ENCODE assay signal across 8 cellular contexts in the genomic region with DNA sequence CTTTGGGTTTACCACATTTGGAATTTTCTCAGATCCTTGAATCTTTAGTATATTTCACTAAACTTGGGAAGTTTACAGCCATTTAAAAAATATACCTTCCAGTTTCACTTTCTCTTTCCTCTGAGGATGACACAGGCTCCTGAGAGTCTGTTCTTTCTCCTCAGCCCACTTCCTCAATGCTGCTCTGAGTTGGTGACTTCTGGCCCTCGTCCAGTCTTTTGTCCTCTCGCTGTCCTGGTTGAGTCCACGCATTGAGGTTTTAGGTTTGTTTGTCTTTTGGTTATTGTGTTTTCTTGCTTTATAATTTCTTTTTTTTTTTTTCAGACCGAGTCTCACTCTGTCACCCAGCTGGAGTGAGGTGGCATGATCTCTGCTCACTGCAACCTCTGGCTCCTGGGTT. TPM values are rescaled to one million over a fixed set of nuclear protein-coding genes. Genes with fewer than 3 reads are reported as not detected.
A peak's percentile ranks its signal among the peaks of the same experiment; 100 is the strongest.
DNase-seq lines count a peak whose midpoint lies in the region; ATAC-seq, FAIRE-seq and TF ChIP-seq lines count a peak whose summit lies in the region.

No MANE protein-coding gene starts in this region.

- H3K4me3 ChIP-seq in K562: no peak overlapping the region

- FAIRE-seq in K562 (lab: Jason Lieb, UNC): no peak

- ATAC-seq in HG02588 (IDR thresholded peaks at IDR 0.05; ENCODE audit: unreplicated experiment) (peak; percentile 84), K562 (no peak), esophagus mucosa (no peak)

- no peak overlapping the region for H3K9ac ChIP-seq in K562 (ENCODE audit: insufficient read depth in 1 of 2, low read depth in 2 of 2, low read length in 2 of 2)

- intact Hi-C loops in K562 (cut with micrococcal nuclease): no loop called here

- no peaks in the 10 kb centered on the region for H3K9me1 ChIP-seq in K562 (ENCODE audit: control insufficient read depth, insufficient read depth, low read length)

- in situ Hi-C loops in K562 (cut with MboI): no loop called here

- no peak overlapping the region for H2AFZ ChIP-seq in K562 (ENCODE audit: low read depth, low read length)

- peak; percentile 70 for DNase-seq in activated effector memory CD4-positive, alpha-beta T cell treated with anti-CD3 and anti-CD28 coated beads, Interleukin-2, amount 50 U/mL, for 16 hours
- no peak for DNase-seq in activated effector memory CD4-positive, alpha-beta T cell treated with Interleukin-2 at 50 U/mL for 16 hours
- peak; percentile 26 for DNase-seq in NAMALWA (ENCODE audit: low spot score)
- no peak for DNase-seq in K562 (ENCODE audit: extremely low read depth in 1 of 4, low spot score in 3 of 4)
- peak; percentile 51 for DNase-seq in mucosa of gallbladder (ENCODE audit: low spot score)
- no peak for DNase-seq in DMS153 (lab: John Stamatoyannopoulos, UW)

- no peak overlapping the region for H3K27ac ChIP-seq in K562 (ENCODE audit: extremely low read depth, low read depth, low read length)

- H3K9me3 ChIP-seq in K562 (replicated peaks; ENCODE audit: control insufficient read depth, insufficient read depth, low read depth, low read length): no peaks in the 10 kb centered on the region

- no peak for TF ChIP-seq EP300 in K562 (IDR thresholded peaks at IDR 0.05; ENCODE audit: low read length)

- CTCF ChIA-PET in K562 (lab: Yijun Ruan, JAX; ENCODE audit: low intra/inter-chr PET ratio): no interaction called here

- TF ChIP-seq POLR2A in K562 (conservative IDR thresholded peaks at IDR 0.05): no peak

- H3K27me3 ChIP-seq in K562 (ENCODE audit: control insufficient read depth in 2 of 2, insufficient read depth in 2 of 2, low read length in 2 of 2): 0 out of 5 replicates have a peak, but pooled peaks cover 0 to 4% of the 10 kb centered on the region in 2 experiments

- no peaks in the 10 kb centered on the region for H4K20me1 ChIP-seq in K562 (replicated peaks; ENCODE audit: control insufficient read depth, insufficient read depth, low read length)

- no peaks in the 10 kb centered on the region for H3K79me2 ChIP-seq in K562 (ENCODE audit: control insufficient read depth, insufficient read depth, low read length)

- H3K4me1 ChIP-seq in K562 (replicated peaks in 1 of 2; ENCODE audit: control insufficient read depth in 2 of 2, insufficient read depth in 2 of 2, low read length in 2 of 2): no peaks in the 10 kb centered on the region

- POLR2A ChIA-PET in K562 (lab: Yijun Ruan, JAX): no interaction called here

- no peak overlapping the region for H3K4me2 ChIP-seq in K562 (ENCODE audit: insufficient read depth, low read length)

- H3K36me3 ChIP-seq in K562 (ENCODE audit: control insufficient read depth, insufficient read depth, low read length): no peaks in the 10 kb centered on the region

- no peak for TF ChIP-seq RAD21 in K562 (CRISPR knock-in tag; conservative IDR thresholded peaks at IDR 0.05 in 1 of 2, IDR thresholded peaks at IDR 0.05 in 1 of 2)

- TF ChIP-seq CTCF in K562 (IDR thresholded peaks at IDR 0.05 in 2 of 3, conservative IDR thresholded peaks at IDR 0.05 in 1 of 3; ENCODE audit: insufficient read depth in 2 of 3, low read depth in 1 of 3, low read length in 3 of 3): no peak

- 6% methylated on average over 4 of the region's 4 CpGs for WGBS in K562 (ENCODE audit: insufficient coverage, low coverage, missing lambda C conversion rate)

- BruUV-seq in K562 (replicated peaks; lab: Mats Ljungman, UMichigan): no TSS peak

TF ChIP-seq in K562, 482 proteins besides CTCF, POLR2A, EP300 and RAD21:
- TF ChIP-seq, protein P1, sequence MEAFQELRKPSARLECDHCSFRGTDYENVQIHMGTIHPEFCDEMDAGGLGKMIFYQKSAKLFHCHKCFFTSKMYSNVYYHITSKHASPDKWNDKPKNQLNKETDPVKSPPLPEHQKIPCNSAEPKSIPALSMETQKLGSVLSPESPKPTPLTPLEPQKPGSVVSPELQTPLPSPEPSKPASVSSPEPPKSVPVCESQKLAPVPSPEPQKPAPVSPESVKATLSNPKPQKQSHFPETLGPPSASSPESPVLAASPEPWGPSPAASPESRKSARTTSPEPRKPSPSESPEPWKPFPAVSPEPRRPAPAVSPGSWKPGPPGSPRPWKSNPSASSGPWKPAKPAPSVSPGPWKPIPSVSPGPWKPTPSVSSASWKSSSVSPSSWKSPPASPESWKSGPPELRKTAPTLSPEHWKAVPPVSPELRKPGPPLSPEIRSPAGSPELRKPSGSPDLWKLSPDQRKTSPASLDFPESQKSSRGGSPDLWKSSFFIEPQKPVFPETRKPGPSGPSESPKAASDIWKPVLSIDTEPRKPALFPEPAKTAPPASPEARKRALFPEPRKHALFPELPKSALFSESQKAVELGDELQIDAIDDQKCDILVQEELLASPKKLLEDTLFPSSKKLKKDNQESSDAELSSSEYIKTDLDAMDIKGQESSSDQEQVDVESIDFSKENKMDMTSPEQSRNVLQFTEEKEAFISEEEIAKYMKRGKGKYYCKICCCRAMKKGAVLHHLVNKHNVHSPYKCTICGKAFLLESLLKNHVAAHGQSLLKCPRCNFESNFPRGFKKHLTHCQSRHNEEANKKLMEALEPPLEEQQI (IDR thresholded peaks at IDR 0.05): no peak
- TF ChIP-seq, protein P2, sequence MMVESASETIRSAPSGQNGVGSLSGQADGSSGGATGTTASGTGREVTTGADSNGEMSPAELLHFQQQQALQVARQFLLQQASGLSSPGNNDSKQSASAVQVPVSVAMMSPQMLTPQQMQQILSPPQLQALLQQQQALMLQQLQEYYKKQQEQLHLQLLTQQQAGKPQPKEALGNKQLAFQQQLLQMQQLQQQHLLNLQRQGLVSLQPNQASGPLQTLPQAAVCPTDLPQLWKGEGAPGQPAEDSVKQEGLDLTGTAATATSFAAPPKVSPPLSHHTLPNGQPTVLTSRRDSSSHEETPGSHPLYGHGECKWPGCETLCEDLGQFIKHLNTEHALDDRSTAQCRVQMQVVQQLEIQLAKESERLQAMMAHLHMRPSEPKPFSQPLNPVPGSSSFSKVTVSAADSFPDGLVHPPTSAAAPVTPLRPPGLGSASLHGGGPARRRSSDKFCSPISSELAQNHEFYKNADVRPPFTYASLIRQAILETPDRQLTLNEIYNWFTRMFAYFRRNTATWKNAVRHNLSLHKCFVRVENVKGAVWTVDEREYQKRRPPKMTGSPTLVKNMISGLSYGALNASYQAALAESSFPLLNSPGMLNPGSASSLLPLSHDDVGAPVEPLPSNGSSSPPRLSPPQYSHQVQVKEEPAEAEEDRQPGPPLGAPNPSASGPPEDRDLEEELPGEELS (CRISPR knock-in tag; IDR thresholded peaks at IDR 0.05; ENCODE audit: borderline replicate concordance): no peak
- peak; percentile 63; the same call in 1 of the 2 replicates for TF ChIP-seq SPI1 (IDR thresholded peaks at IDR 0.05; ENCODE audit: borderline replicate concordance, low read depth, low read length)

RNA-seq across cellular contexts. Expression of a gene that starts 40.7 kb away (rescaled TPM):
- total RNA-seq in K562 (2011; cell fraction: chromatin; rRNA removed; ENCODE audit: low replicate concordance): not detected in 2 replicates
- not detected in 2 replicates for total RNA-seq in K562 (2011; cell fraction: nucleolus; rRNA removed)
- not detected in 2 replicates for total RNA-seq in K562 (2011; cell fraction: nucleoplasm; rRNA removed)
- total RNA-seq in K562 (2014; rRNA removed) (not detected in 2 replicates), K562 (2014; rRNA removed; fragmentation: Illumina TruSeq; extraction: Trizol) (not detected in 2 replicates), K562 (2015; rRNA removed; fragmentation: Illumina TruSeq; extraction: Trizol) (not detected in 2 replicates), K562 (2021) (not detected in 2 replicates), mucosa of gallbladder (0.09 TPM), esophagus mucosa (not detected)
- polyA plus RNA-seq in K562 (2011; rRNA removed) (not detected in 2 replicates), K562 (2014; fragmentation: Illumina TruSeq; extraction: Trizol) (not detected in 2 replicates), K562 (2014; fragmentation: Nextera tagmentation; extraction: Ambion mirVana) (not detected), K562 (2014; rRNA removed) (not detected in 2 replicates)
- polyA plus RNA-seq in K562 (2011; cell fraction: cytosol; rRNA removed): not detected in 2 replicates
- polyA plus RNA-seq in K562 (2011; cell fraction: nucleus; rRNA removed): not detected in 2 replicates
- not detected in 2 replicates for polyA plus RNA-seq in K562 (2012)
- not detected in 2 replicates for polyA minus RNA-seq in K562 (2011; rRNA and poly(A)+ RNA removed)
- not detected in 2 replicates for polyA minus RNA-seq in K562 (2011; cell fraction: cytosol; rRNA and poly(A)+ RNA removed)
- polyA minus RNA-seq in K562 (2011; cell fraction: nucleus; rRNA and poly(A)+ RNA removed): not detected in 2 replicates

Comparison
In these comparisons a context has a peak if more than half of its experiments do, and no peak if none do; other contexts are left out.
1. DNase-seq: peak in activated effector memory CD4-positive, alpha-beta T cell treated with anti-CD3 and anti-CD28 coated beads, Interleukin-2, amount 50 U/mL, for 16 hours (single experiment), NAMALWA (single experiment) and mucosa of gallbladder (single experiment); none in activated effector memory CD4-positive, alpha-beta T cell treated with Interleukin-2 at 50 U/mL for 16 hours (single experiment), K562 (0 of 4) and DMS153 (single experiment).